Comparison of ENCODE assay signal across 19 cellular contexts in the genomic region with DNA sequence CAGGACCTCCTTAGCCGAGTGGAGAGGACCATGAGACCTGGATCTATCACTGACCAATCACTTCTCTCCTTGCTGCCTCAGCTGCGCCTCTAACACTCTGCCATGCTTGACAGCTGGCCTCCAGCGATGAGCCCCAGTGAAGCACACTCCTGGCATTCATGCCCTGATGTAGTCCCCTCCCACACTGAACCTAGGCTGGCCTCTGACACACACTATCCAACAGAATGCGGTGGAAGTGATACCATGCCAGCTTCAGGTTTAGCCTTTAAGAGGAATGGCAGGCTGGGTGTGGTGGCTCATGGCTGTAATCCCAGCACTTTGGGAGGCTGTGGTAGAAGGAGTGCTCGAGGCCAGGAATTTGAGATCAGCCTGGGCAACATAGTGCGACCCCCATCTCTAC.
DNase-seq lines count a peak whose midpoint lies in the region; FAIRE-seq and TF ChIP-seq lines count a peak whose summit lies in the region.
"Had no signal": no experiment of that assay in that cellular context is flagged by ENCODE, and none has a peak within 500 bp of the region (broad histone marks: within the 10 kb centered on the region; RNA-seq: fewer than 3 reads in every experiment).

No MANE protein-coding gene starts in this region.

- no peak overlapping the region for H4K8ac ChIP-seq in mesenchymal stem cell (ENCODE audit: low read length)

- H3K14ac ChIP-seq in mesenchymal stem cell (ENCODE audit: low read length in 2 of 2): no peak overlapping the region

- H2AFZ ChIP-seq in mesenchymal stem cell (ENCODE audit: low read depth, low read length): no peak overlapping the region
- H2AFZ ChIP-seq: GM23338 had no signal

- intact Hi-C loops in testis (cut with DNase I; ENCODE audit: low total_unique reads): no loop called here

- 55 to 69% methylated on average over 6 of the region's 6 CpGs for WGBS in esophagus, 2 donors
- WGBS in mesenchymal stem cell: 97% methylated on average over 3 of the region's 6 CpGs
- WGBS in suprapubic skin: 56% methylated on average over 5 of the region's 6 CpGs
- 91 to 92% methylated on average over 5 to 6 of the region's 6 CpGs for WGBS in testis, 2 donors

- H3K4me3 ChIP-seq in MG63 (no peak overlapping the region), esophagus (ENCODE audit: low read depth in 1 of 2, low read length in 2 of 2) (no peak overlapping the region), mesenchymal stem cell (ENCODE audit: insufficient read depth in 1 of 2, low read depth in 1 of 2, low read length in 2 of 2) (no peak overlapping the region), suprapubic skin (no peak overlapping the region), testis (no peak overlapping the region)
- H3K4me3 ChIP-seq: GM23338 had no signal

- peaks cover 3 to 19% of the 10 kb centered on the region in 2 donors for H3K4me1 ChIP-seq in esophagus (ENCODE audit: control insufficient read depth in 2 of 2, insufficient read depth in 2 of 2, low read length in 1 of 2)
- H3K4me1 ChIP-seq in mesenchymal stem cell (ENCODE audit: control insufficient read depth, insufficient read depth, low read depth, low read length): peaks cover 14% of the 10 kb centered on the region
- H3K4me1 ChIP-seq in suprapubic skin: peaks cover 27% of the 10 kb centered on the region
- no peaks in the 10 kb centered on the region for H3K4me1 ChIP-seq in testis
- H3K4me1 ChIP-seq: BE2C had no signal

- TF ChIP-seq CTCF in suprapubic skin (IDR thresholded peaks at IDR 0.05): no peak
- no peak for TF ChIP-seq CTCF in testis (IDR thresholded peaks at IDR 0.05)

- no peak for TF ChIP-seq POLR2A in suprapubic skin (IDR thresholded peaks at IDR 0.05)
- no peak for TF ChIP-seq POLR2A in testis (IDR thresholded peaks at IDR 0.05)

- H3K4me2 ChIP-seq in mesenchymal stem cell (ENCODE audit: low read length, poor library complexity, severe bottlenecking): no peak overlapping the region
- H3K4me2 ChIP-seq: GM23338 had no signal

- peak overlapping the region; percentile 6 for H2AK5ac ChIP-seq in mesenchymal stem cell (ENCODE audit: low read length, severe bottlenecking)

- no peaks in the 10 kb centered on the region for H3K79me1 ChIP-seq in mesenchymal stem cell (replicated peaks; ENCODE audit: low read length, poor library complexity, severe bottlenecking)

- no peak for FAIRE-seq in HTR-8/SVneo (lab: Jason Lieb, UNC)
- FAIRE-seq: A204.1 had no signal

- H3K9ac ChIP-seq in mesenchymal stem cell (ENCODE audit: low read length): no peak overlapping the region

- H3K27ac ChIP-seq in esophagus (ENCODE audit: low read depth in 2 of 2, low read length in 1 of 2) (peak overlapping the region; percentile 73 to 85), mesenchymal stem cell (ENCODE audit: low read length, poor library complexity, severe bottlenecking) (no peak overlapping the region), suprapubic skin (peak overlapping the region; percentile 18), testis (no peak overlapping the region)

- no peak overlapping the region for H3K23ac ChIP-seq in mesenchymal stem cell (ENCODE audit: low read length in 2 of 2)

- no peak overlapping the region for H2BK12ac ChIP-seq in mesenchymal stem cell (ENCODE audit: low read length in 2 of 2)

- H3K18ac ChIP-seq in mesenchymal stem cell (ENCODE audit: low read depth in 1 of 2, low read length in 2 of 2): peak overlapping the region in 1 of 2 experiments; percentile 10

- no peak overlapping the region for H2BK120ac ChIP-seq in mesenchymal stem cell (ENCODE audit: low read depth, low read length)

- no peak overlapping the region for H4K91ac ChIP-seq in mesenchymal stem cell (ENCODE audit: low read length)

- H3K36me3 ChIP-seq in MG63: no peaks in the 10 kb centered on the region
- no peaks in the 10 kb centered on the region for H3K36me3 ChIP-seq in esophagus (ENCODE audit: control insufficient read depth in 2 of 2, insufficient read depth in 2 of 2, low read length in 1 of 2)
- no peaks in the 10 kb centered on the region for H3K36me3 ChIP-seq in mesenchymal stem cell (ENCODE audit: control insufficient read depth in 1 of 2, insufficient read depth in 2 of 2, low read depth in 1 of 2, low read length in 2 of 2)
- H3K36me3 ChIP-seq in suprapubic skin: no peaks in the 10 kb centered on the region
- H3K36me3 ChIP-seq in testis (ENCODE audit: low read depth, missing control alignments): no peaks in the 10 kb centered on the region
- H3K36me3 ChIP-seq: BE2C had no signal

- H2BK5ac ChIP-seq in mesenchymal stem cell (ENCODE audit: low read depth, low read length, poor library complexity, severe bottlenecking): no peak overlapping the region

- no peaks in the 10 kb centered on the region for H3K27me3 ChIP-seq in MG63
- no peaks in the 10 kb centered on the region for H3K27me3 ChIP-seq in esophagus (ENCODE audit: control insufficient read depth in 1 of 2, insufficient read depth in 2 of 2, low read length in 2 of 2)
- peaks cover 0 to 15% of the 10 kb centered on the region in 2 experiments for H3K27me3 ChIP-seq in mesenchymal stem cell (ENCODE audit: control insufficient read depth in 1 of 2, insufficient read depth in 1 of 2, low read length in 2 of 2)
- no peaks in the 10 kb centered on the region for H3K27me3 ChIP-seq in suprapubic skin
- no peaks in the 10 kb centered on the region for H3K27me3 ChIP-seq in testis
- H3K27me3 ChIP-seq: BE2C had no signal

- no peak for TF ChIP-seq EP300 in suprapubic skin (IDR thresholded peaks at IDR 0.05)

- H3K9me3 ChIP-seq in MG63: no peaks in the 10 kb centered on the region
- H3K9me3 ChIP-seq in esophagus (ENCODE audit: control insufficient read depth in 2 of 2, insufficient read depth in 1 of 2, low read depth in 1 of 2, low read length in 1 of 2): no peaks in the 10 kb centered on the region
- no peaks in the 10 kb centered on the region for H3K9me3 ChIP-seq in mesenchymal stem cell (ENCODE audit: control insufficient read depth, low read length)
- no peaks in the 10 kb centered on the region for H3K9me3 ChIP-seq in suprapubic skin
- no peaks in the 10 kb centered on the region for H3K9me3 ChIP-seq in testis
- H3K9me3 ChIP-seq: BE2C, Caco-2 had no signal

- DNase-seq in MG63 (peak; percentile 72), mesenchymal stem cell (no peak), suprapubic skin (ENCODE audit: low spot score in 2 of 2) (no peak), HTR-8/SVneo (ENCODE audit: insufficient read length, low spot score) (no peak), SHP77 treated with DMSO at 0.1 percent for 48 hours (lab: John Stamatoyannopoulos, UW) (no peak), testis (no peak)
- DNase-seq: BE2C; Caco-2; CD4-positive, CD25-positive, alpha-beta regulatory T cell; GDM1; KBM-7; NCI-H187; NCI-H2107; NCI-H510A treated with DMSO at 0.1 percent for 48 hours; NCI-H82; SIG-M5 had no signal

- H3K4ac ChIP-seq in mesenchymal stem cell (ENCODE audit: low read depth in 1 of 2, low read length in 2 of 2): no peak overlapping the region

- H2BK15ac ChIP-seq in mesenchymal stem cell (ENCODE audit: low read depth, poor library complexity, severe bottlenecking): no peak overlapping the region

Comparison
In these comparisons a context has a peak if more than half of its experiments do, and no peak if none do; other contexts are left out.
1. H3K27ac ChIP-seq: peak in esophagus (2 of 2) and suprapubic skin (single experiment); none in mesenchymal stem cell (single experiment) and testis (0 of 2).